ENCODE assay signal across 8 cellular contexts in the genomic region with DNA sequence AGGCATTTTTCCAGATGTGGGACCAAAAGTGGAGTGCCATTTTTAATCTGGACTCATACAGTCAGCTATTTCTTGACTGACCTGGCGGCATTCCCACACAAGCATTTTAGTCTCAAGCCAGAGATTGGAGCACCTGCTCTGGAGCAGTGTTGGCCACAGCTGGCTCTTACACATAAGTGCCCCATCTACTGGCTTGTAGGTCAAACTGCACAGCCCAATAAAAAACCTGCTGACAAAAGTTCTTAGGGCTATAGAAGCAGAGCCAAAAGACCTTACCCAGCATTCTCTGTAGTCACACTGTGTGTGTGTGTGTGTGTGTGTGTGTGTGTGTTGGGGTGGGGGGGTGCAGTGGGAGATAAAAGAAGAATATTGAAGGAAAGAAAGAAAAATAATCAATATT. TPM values are rescaled to one million over a fixed set of nuclear protein-coding genes. Genes with fewer than 3 reads are reported as not detected.
DNase-seq lines count a peak whose midpoint lies in the region; ATAC-seq, FAIRE-seq and TF ChIP-seq lines count a peak whose summit lies in the region.

No MANE protein-coding gene starts in this region.

- H3K36me3 ChIP-seq in uterus = no peaks in the 10 kb centered on the region

- H3K9me3 ChIP-seq in uterus = no peaks in the 10 kb centered on the region

- no peaks in the 10 kb centered on the region for H3K27me3 ChIP-seq in uterus

- no peaks in the 10 kb centered on the region for H3K4me1 ChIP-seq in uterus

- FAIRE-seq in frontal cortex (lab: Jason Lieb, UNC) = no peak

- DNase-seq in Daoy (ENCODE audit: low read depth) = peak; percentile 23
- DNase-seq in SKM-1 treated with dmso at 0.1 percent for 144 hours (lab: John Stamatoyannopoulos, UW; ENCODE audit: unreplicated experiment) = peak; percentile 35
- DNase-seq in iPS DF 4.7 (ENCODE audit: extremely low read depth, low spot score) = peak; percentile 58
- no peak for DNase-seq in frontal cortex (ENCODE audit: low spot score in 2 of 2)
- DNase-seq in NCI-H2081 treated with DMSO at 0.1 percent for 48 hours (lab: John Stamatoyannopoulos, UW) = no peak
- DNase-seq in uterus = no peak

- H3K4me3 ChIP-seq in uterus = no peak overlapping the region

- no peak for TF ChIP-seq POLR2A in uterus (IDR thresholded peaks at IDR 0.05)

- H3K27ac ChIP-seq in uterus = no peak overlapping the region

- ATAC-seq in GM19328 (IDR thresholded peaks at IDR 0.05; ENCODE audit: unreplicated experiment) (peak; percentile 91), HG03354 (IDR thresholded peaks at IDR 0.05; ENCODE audit: poor library complexity, severe bottlenecking, unreplicated experiment) (peak; percentile 88)

- TF ChIP-seq CTCF in uterus (IDR thresholded peaks at IDR 0.05) = no peak

- intact Hi-C loops in uterus (cut with DNase I; ENCODE audit: low total_unique reads) = no loop called here

RNA-seq across cellular contexts. Expression of gene SENP6, which starts 38.6 kb away (rescaled TPM):
- total RNA-seq in Daoy (2014; rRNA removed; shearing (Covaris generic)) = 67.4 and 83.2 TPM in 2 replicates
- total RNA-seq in frontal cortex = 307 TPM
- 100 to 1,000 TPM in 3 of 4 donors, 10 to 100 TPM in 1; 70.4 to 258 (median 205) TPM for total RNA-seq in uterus

Comparison
In these comparisons a context has a peak if more than half of its experiments do, and no peak if none do; other contexts are left out.
1. DNase-seq: peak in Daoy (single experiment), SKM-1 treated with dmso at 0.1 percent for 144 hours (single experiment) and iPS DF 4.7 (single experiment); none in frontal cortex (0 of 2), NCI-H2081 treated with DMSO at 0.1 percent for 48 hours (single experiment) and uterus (0 of 2).